In the genomic region with DNA sequence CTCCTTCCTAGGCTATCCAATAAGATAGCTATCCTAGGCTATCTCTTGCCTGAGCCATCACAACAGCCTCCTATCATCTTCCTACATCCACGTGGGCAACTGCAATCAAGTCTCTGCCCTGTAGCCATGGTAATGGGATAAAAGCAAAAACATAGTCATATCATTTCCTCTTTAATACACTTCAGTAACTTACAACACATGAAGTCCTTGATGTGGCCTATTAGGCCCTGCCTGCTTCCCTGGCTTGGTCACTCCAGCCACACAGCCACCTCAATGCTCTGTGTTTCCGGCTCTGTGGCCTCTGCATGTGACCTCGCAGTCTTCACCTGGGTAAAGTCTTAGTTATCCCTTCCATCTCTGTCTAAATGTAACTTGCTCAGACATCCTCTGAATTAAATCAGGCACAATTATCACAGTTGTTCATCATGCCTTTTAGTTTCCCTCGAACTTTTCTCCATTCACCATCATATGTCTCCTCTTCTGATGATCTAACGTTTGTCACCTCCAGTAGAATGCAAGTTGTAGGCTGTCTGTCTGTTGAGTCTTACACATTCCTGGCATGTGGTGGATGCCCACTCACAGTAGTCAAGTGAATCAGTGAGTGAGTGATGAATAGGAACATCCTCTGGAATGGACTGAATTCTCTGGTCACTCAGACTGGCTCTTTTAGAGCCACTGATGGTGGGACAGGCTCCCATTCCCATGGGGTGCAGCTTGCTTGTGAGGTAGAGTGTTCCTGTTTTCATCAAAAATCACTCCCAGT, we compare ENCODE assay signal across 1 cellular context.
TF ChIP-seq lines count a peak whose summit lies in the region.

No MANE protein-coding gene starts in this region.

TF ChIP-seq in HepG2, 621 proteins besides CTCF, POLR2A, EP300 and RAD21 (continued from another document):
- TF ChIP-seq ZNF142 (CRISPR knock-in tag; IDR thresholded peaks at IDR 0.05) (no peak), NCOA2 (CRISPR knock-in tag; IDR thresholded peaks at IDR 0.05) (no peak), ETV6 (CRISPR knock-in tag; conservative IDR thresholded peaks at IDR 0.05) (no peak)
TF ChIP-seq in HepG2: peak in this region for 0.
